In the genomic region with DNA sequence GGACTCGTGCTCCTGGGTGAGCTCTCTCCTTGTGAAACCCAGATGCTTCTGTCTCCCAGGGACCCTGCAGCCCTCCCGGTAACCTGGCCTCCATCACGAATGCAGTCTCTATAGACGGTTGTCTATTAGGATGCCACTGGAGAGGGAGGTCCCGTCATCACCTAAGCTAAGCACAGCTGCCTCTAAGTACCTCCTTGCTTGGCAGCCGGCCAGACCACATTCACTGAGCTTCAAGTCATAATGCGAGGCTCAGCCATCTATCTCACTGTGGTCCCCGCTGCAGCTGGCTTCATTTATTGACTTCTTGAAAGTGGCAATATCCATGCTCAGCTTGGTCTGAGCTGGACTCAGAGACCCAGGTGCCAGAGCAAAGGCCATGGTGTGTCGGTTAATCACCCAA, we compare ENCODE assay signal across 14 cellular contexts.
A peak's percentile ranks its signal among the peaks of the same experiment; 100 is the strongest.
DNase-seq lines count a peak whose midpoint lies in the region; ATAC-seq lines count a peak whose summit lies in the region.
"Had no signal": no experiment of that assay in that cellular context is flagged by ENCODE, and none has a peak within 500 bp of the region (broad histone marks: within the 10 kb centered on the region; RNA-seq: fewer than 3 reads in every experiment).

No MANE protein-coding gene starts in this region.

- DNase-seq in DMS53 (lab: John Stamatoyannopoulos, UW) = peak; percentile 77
- no peak for DNase-seq in DMS53 treated with DMSO at 0.1 percent for 48 hours (lab: John Stamatoyannopoulos, UW; ENCODE audit: unreplicated experiment)
- peak; percentile 33 to 88 (median 86) for DNase-seq in NCI-H1417 (lab: John Stamatoyannopoulos, UW)
- peak; percentile 26 for DNase-seq in NCI-H774 (lab: John Stamatoyannopoulos, UW)
- DNase-seq in iris pigment epithelial cell (ENCODE audit: low read depth) = peak; percentile 16
- no peak for DNase-seq in pons (ENCODE audit: low spot score)
- no peak for DNase-seq in activated naive CD8-positive, alpha-beta T cell treated with anti-CD3 and anti-CD28 coated beads, Interleukin-2, amount 50 U/mL, for 24 hours
- DNase-seq: effector CD4-positive, alpha-beta T cell; heart right ventricle; nephron progenitor cell; tibial artery had no signal

- H3K27ac Mint-ChIP-seq in activated naive CD8-positive, alpha-beta T cell treated with anti-CD3 and anti-CD28 coated beads, Interleukin-2, amount 50 U/mL, for 24 hours = no peak overlapping the region
- H3K27ac Mint-ChIP-seq: activated T-helper 17 cell treated with anti-CD3 and anti-CD28 coated beads, Interleukin-2, amount 50 U/mL, for 72 hours; nephron progenitor cell; stimulated activated effector memory CD8-positive, alpha-beta T cell treated with anti-CD3 and anti-CD28 coated beads, Interleukin-12 subunit alpha, Interleukin-12 subunit beta, amount 100 ng/mL, for 72 hours had no signal

- ATAC-seq in GM18858 (IDR thresholded peaks at IDR 0.05; ENCODE audit: unreplicated experiment) = no peak
- no peak for ATAC-seq in activated naive CD8-positive, alpha-beta T cell treated with anti-CD3 and anti-CD28 coated beads, Interleukin-2, amount 50 U/mL, for 24 hours
- ATAC-seq: activated T-helper 17 cell treated with anti-CD3 and anti-CD28 coated beads, Interleukin-2, amount 50 U/mL, for 72 hours; heart right ventricle; stimulated activated effector memory CD8-positive, alpha-beta T cell treated with anti-CD3 and anti-CD28 coated beads, Interleukin-12 subunit alpha, Interleukin-12 subunit beta, amount 100 ng/mL, for 72 hours had no signal

- no peaks in the 10 kb centered on the region for H3K36me3 Mint-ChIP-seq in activated naive CD8-positive, alpha-beta T cell treated with anti-CD3 and anti-CD28 coated beads, Interleukin-2, amount 50 U/mL, for 24 hours (ENCODE audit: low read depth)
- H3K36me3 Mint-ChIP-seq: stimulated activated effector memory CD8-positive, alpha-beta T cell treated with anti-CD3 and anti-CD28 coated beads, Interleukin-12 subunit alpha, Interleukin-12 subunit beta, amount 100 ng/mL, for 72 hours had no signal

- peaks cover 29% of the 10 kb centered on the region for H3K9me3 Mint-ChIP-seq in activated naive CD8-positive, alpha-beta T cell treated with anti-CD3 and anti-CD28 coated beads, Interleukin-2, amount 50 U/mL, for 24 hours

- no peaks in the 10 kb centered on the region for H3K27me3 Mint-ChIP-seq in activated naive CD8-positive, alpha-beta T cell treated with anti-CD3 and anti-CD28 coated beads, Interleukin-2, amount 50 U/mL, for 24 hours

- H3K4me1 Mint-ChIP-seq in activated naive CD8-positive, alpha-beta T cell treated with anti-CD3 and anti-CD28 coated beads, Interleukin-2, amount 50 U/mL, for 24 hours = no peaks in the 10 kb centered on the region
- H3K4me1 Mint-ChIP-seq: activated T-helper 17 cell treated with anti-CD3 and anti-CD28 coated beads, Interleukin-2, amount 50 U/mL, for 72 hours; stimulated activated effector memory CD8-positive, alpha-beta T cell treated with anti-CD3 and anti-CD28 coated beads, Interleukin-12 subunit alpha, Interleukin-12 subunit beta, amount 100 ng/mL, for 72 hours had no signal

- no peak overlapping the region for H3K4me3 Mint-ChIP-seq in activated naive CD8-positive, alpha-beta T cell treated with anti-CD3 and anti-CD28 coated beads, Interleukin-2, amount 50 U/mL, for 24 hours
- H3K4me3 Mint-ChIP-seq: activated T-helper 17 cell treated with anti-CD3 and anti-CD28 coated beads, Interleukin-2, amount 50 U/mL, for 72 hours; nephron progenitor cell; stimulated activated effector memory CD8-positive, alpha-beta T cell treated with anti-CD3 and anti-CD28 coated beads, Interleukin-12 subunit alpha, Interleukin-12 subunit beta, amount 100 ng/mL, for 72 hours had no signal

Comparison
In these comparisons a context has a peak if more than half of its experiments do, and no peak if none do; other contexts are left out.
1. DNase-seq: peak in DMS53 (single experiment), NCI-H1417 (3 of 3), NCI-H774 (single experiment) and iris pigment epithelial cell (single experiment); none in DMS53 treated with DMSO at 0.1 percent for 48 hours (single experiment), pons (single experiment) and activated naive CD8-positive, alpha-beta T cell treated with anti-CD3 and anti-CD28 coated beads, Interleukin-2, amount 50 U/mL, for 24 hours (single experiment).